26 cellular contexts compared by ENCODE assay signal in the genomic region with DNA sequence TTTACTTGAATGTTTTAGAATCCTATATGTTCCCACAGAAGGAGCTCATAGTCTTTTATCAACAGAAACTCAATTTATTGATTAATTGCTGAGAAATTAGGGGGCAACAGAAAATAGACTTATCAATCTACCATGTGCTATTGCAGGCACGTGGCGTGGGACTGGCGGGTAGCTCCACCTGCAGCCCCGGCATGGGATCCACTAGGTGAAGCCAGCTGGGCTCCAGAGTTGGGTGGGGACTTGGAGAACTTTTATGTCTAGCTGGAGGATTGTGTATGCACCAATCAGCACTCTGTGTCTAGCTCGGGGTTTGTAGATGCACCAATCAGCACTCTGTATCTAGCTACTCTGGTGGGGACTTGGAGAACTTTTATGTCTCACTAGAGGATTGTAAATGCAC.
"Had no signal": no experiment of that assay in that cellular context is flagged by ENCODE, and none has a peak within 500 bp of the region (broad histone marks: within the 10 kb centered on the region; RNA-seq: fewer than 3 reads in every experiment).

No MANE protein-coding gene starts in this region.

- DNase-seq: stimulated activated CD4-positive, alpha-beta T cell treated with anti-CD3 and anti-CD28 coated beads, Interleukin-2, amount 100 ng/mL, for 48 hours; stimulated activated CD4-positive, alpha-beta T cell treated with anti-CD3 and anti-CD28 coated beads, Interleukin-4, amount 100 ng/mL, for 1 hour; stimulated activated CD4-positive, alpha-beta T cell treated with anti-CD3 and anti-CD28 coated beads, Interleukin-4, amount 100 ng/mL, for 24 hours; stimulated activated CD4-positive, alpha-beta T cell treated with anti-CD3 and anti-CD28 coated beads, Interleukin-4, amount 100 ng/mL, for 4 hours; stimulated activated CD8-positive, alpha-beta memory T cell treated with anti-CD3 and anti-CD28 coated beads, Interleukin-4, amount 100 ng/mL, for 48 hours; stimulated activated naive B cell treated with anti-CD40 and anti-IgM and Interleukin-4, amounts not matched to agents 10 μg/mL and 1 μg/mL and 100 μg/mL, for 72 hours; stimulated activated naive CD4-positive, alpha-beta T cell; stimulated activated naive CD4-positive, alpha-beta T cell treated with Interleukin-2 at 50 U/mL for 16 hours; stimulated activated naive CD8-positive, alpha-beta T cell treated with anti-CD3 and anti-CD28 coated beads, Interleukin-15, amount 100 ng/mL, for 72 hours; stimulated activated naive CD8-positive, alpha-beta T cell treated with anti-CD3 and anti-CD28 coated beads, Interleukin-15, Interleukin-2, amounts not matched to agents 100 U/mL and 50 U/mL, for 24 hours; stomach; substantia nigra; testis; thyroid gland; tibial artery; transverse colon; trophoblast cell; upper lobe of left lung; upper lobe of right lung; uterus had no signal

- H3K36me3 ChIP-seq: stomach, suprapubic skin, thoracic aorta, thyroid gland, tibial artery, tibial nerve, transverse colon, upper lobe of left lung, upper lobe of right lung, uterus, vagina had no signal

- H3K4me3 ChIP-seq: stomach, suprapubic skin, testis, thoracic aorta, thyroid gland, tibial artery, tibial nerve, transverse colon, upper lobe of left lung, upper lobe of right lung, uterus, vagina had no signal

- ATAC-seq: stimulated activated effector memory CD8-positive, alpha-beta T cell treated with anti-CD3 and anti-CD28 coated beads, Interleukin-12 subunit alpha, Interleukin-12 subunit beta, amount 100 ng/mL, for 72 hours; stimulated activated memory B cell treated with anti-CD40 and anti-IgM and Interleukin-4, amounts not matched to agents 10 μg/mL and 1 μg/mL and 100 μg/mL, for 72 hours; stimulated activated naive B cell treated with anti-CD40 and anti-IgM and Interleukin-4, amounts not matched to agents 10 μg/mL and 1 μg/mL and 100 μg/mL, for 72 hours; stimulated activated naive CD8-positive, alpha-beta T cell treated with anti-CD3 and anti-CD28 coated beads, Interleukin-15, amount 100 ng/mL, for 72 hours; stimulated activated naive CD8-positive, alpha-beta T cell treated with anti-CD3 and anti-CD28 coated beads, Interleukin-15, Interleukin-2, amounts not matched to agents 100 U/mL and 50 U/mL, for 24 hours; upper lobe of right lung had no signal

- H3K27ac ChIP-seq: stomach, suprapubic skin, testis, thoracic aorta, thyroid gland, tibial artery, tibial nerve, transverse colon, upper lobe of left lung, upper lobe of right lung, uterus, vagina had no signal

- H3K4me1 ChIP-seq: uterus had no signal

- H3K27me3 ChIP-seq: suprapubic skin, testis, thyroid gland, tibial artery, tibial nerve, transverse colon, upper lobe of left lung, upper lobe of right lung, uterus, vagina had no signal

- H3K9me3 ChIP-seq: stomach, suprapubic skin, testis, thoracic aorta, thyroid gland, tibial artery, tibial nerve, transverse colon, upper lobe of left lung, upper lobe of right lung, uterus, vagina had no signal
